22 cellular contexts compared by ENCODE assay signal in genomic region chr3:37824090-37824953, GRCh38. TPM values are rescaled to one million over a fixed set of nuclear protein-coding genes. Genes with fewer than 3 reads are reported as not detected.
DNase-seq lines count a peak whose midpoint lies in the region; ATAC-seq, FAIRE-seq and TF ChIP-seq lines count a peak whose summit lies in the region.
"Had no signal": no experiment of that assay in that cellular context is flagged by ENCODE, and none has a peak within 500 bp of the region (broad histone marks: within the 10 kb centered on the region; RNA-seq: fewer than 3 reads in every experiment).

No MANE protein-coding gene starts in this region.

- H3K4me1 ChIP-seq in K562 (replicated peaks in 1 of 2; ENCODE audit: control insufficient read depth in 2 of 2, insufficient read depth in 2 of 2, low read length in 2 of 2) (no peaks in the 10 kb centered on the region; a peak in 2 of 5 replicates), tibial artery (peaks cover 0 to 20% (median 7%) of the 10 kb centered on the region in 4 donors)
- H3K4me1 ChIP-seq: BLaER1 had no signal

- no TSS peak for BruUV-seq in K562 (replicated peaks; lab: Mats Ljungman, UMichigan)

- in situ Hi-C loops in SK-MEL-5 (cut with HindIII; ENCODE audit: low pct_unique_long_range_greater_than_20kb, low sequenced_read_pairs) = no loop called here
- in situ Hi-C loops in K562 (cut with MboI) = no loop called here

- no peak for TF ChIP-seq CTCF in K562 (IDR thresholded peaks at IDR 0.05 in 2 of 3, conservative IDR thresholded peaks at IDR 0.05 in 1 of 3; ENCODE audit: insufficient read depth in 2 of 3, low read depth in 1 of 3, low read length in 3 of 3)
- TF ChIP-seq CTCF in tibial artery (IDR thresholded peaks at IDR 0.05) = no peak

- H3K4me3 ChIP-seq in K562 = no peak overlapping the region
- no peak overlapping the region for H3K4me3 ChIP-seq in tibial artery
- H3K4me3 ChIP-seq: BLaER1, SK-N-MC had no signal

- H4K20me1 ChIP-seq in K562 (replicated peaks; ENCODE audit: control insufficient read depth, insufficient read depth, low read length) = no peaks in the 10 kb centered on the region
- H4K20me1 ChIP-seq: BLaER1 had no signal

- TF ChIP-seq RAD21 in K562 (CRISPR knock-in tag; conservative IDR thresholded peaks at IDR 0.05 in 1 of 2, IDR thresholded peaks at IDR 0.05 in 1 of 2) = peak in 1 of 2 experiments; percentile 32; a peak in 1 of 4 replicates

- H3K9ac ChIP-seq in K562 (ENCODE audit: insufficient read depth in 1 of 2, low read depth in 2 of 2, low read length in 2 of 2) = no peak overlapping the region
- H3K9ac ChIP-seq: BLaER1 had no signal

- H3K9me3 ChIP-seq in K562 (replicated peaks; ENCODE audit: control insufficient read depth, insufficient read depth, low read depth, low read length) (no peaks in the 10 kb centered on the region), tibial artery (no peaks in the 10 kb centered on the region)
- H3K9me3 ChIP-seq: BLaER1 had no signal

- DNase-seq in NAMALWA (ENCODE audit: low spot score) = peak; percentile 15
- peak; percentile 22 for DNase-seq in SK-MEL-5 (ENCODE audit: low read depth, low spot score)
- DNase-seq in K562 (ENCODE audit: extremely low read depth in 1 of 4, low spot score in 3 of 4) = peak in 1 of 4 experiments; percentile 56
- DNase-seq in tibial artery = no peak
- no peak for DNase-seq in COLO829 (ENCODE audit: low spot score)
- DNase-seq: ACHN; CD4-positive, alpha-beta T cell; HFFc6; KG1; NCI-H1694; NCI-H2081; NCI-H446; NCI-H526 treated with DMSO at 0.1 percent for 48 hours; T-helper 2 cell had no signal

- H3K36me3 ChIP-seq in K562 (ENCODE audit: control insufficient read depth, insufficient read depth, low read length) (no peaks in the 10 kb centered on the region), tibial artery (peaks cover 4 to 16% (median 11%) of the 10 kb centered on the region in 3 donors)
- H3K36me3 ChIP-seq: BLaER1 had no signal

- WGBS in K562 (ENCODE audit: insufficient coverage, low coverage, missing lambda C conversion rate) = 5% methylated on average over 9 of the region's 9 CpGs

- TF ChIP-seq POLR2A in K562 (conservative IDR thresholded peaks at IDR 0.05) = no peak

- no peak overlapping the region for H3K27ac ChIP-seq in K562 (ENCODE audit: extremely low read depth, low read depth, low read length)
- peak overlapping the region; percentile 2 to 16 for H3K27ac ChIP-seq in tibial artery
- H3K27ac ChIP-seq: BLaER1, HL-60, SK-N-MC had no signal

- intact Hi-C loops in K562 (cut with micrococcal nuclease) = no loop called here
- intact Hi-C loops in tibial artery (cut with DNase I; ENCODE audit: low total_unique reads) = no loop called here

- CTCF ChIA-PET in K562 (lab: Yijun Ruan, JAX; ENCODE audit: low intra/inter-chr PET ratio) = no interaction called here

- ATAC-seq in K562 = peak; percentile 85
- ATAC-seq in HG03039 (IDR thresholded peaks at IDR 0.05; ENCODE audit: unreplicated experiment) = no peak
- no peak for ATAC-seq in GM21447 (IDR thresholded peaks at IDR 0.05; ENCODE audit: unreplicated experiment)
- ATAC-seq: HepG2, Right ventricle myocardium inferior had no signal

- H2AFZ ChIP-seq in K562 (ENCODE audit: low read depth, low read length) = peak overlapping the region; percentile 28; the same call in 1 of the 2 replicates

- POLR2A ChIA-PET in K562 (lab: Yijun Ruan, JAX) = interaction anchor here (0.6 to 0.7 kb wide), 2 partner anchors 10 to 163 kb away, joined by 3 read pairs; no protein-coding TSS in a partner anchor

- H3K4me2 ChIP-seq in K562 (ENCODE audit: insufficient read depth, low read length) = no peak overlapping the region
- H3K4me2 ChIP-seq: BLaER1 had no signal

- H3K79me2 ChIP-seq in K562 (ENCODE audit: control insufficient read depth, insufficient read depth, low read length) = no peaks in the 10 kb centered on the region

- FAIRE-seq in K562 (lab: Jason Lieb, UNC) = peak; percentile 52
- FAIRE-seq: H54, HepG2 had no signal

- 0 out of 2 replicates have a peak, but pooled peaks have one; percentile 5 for TF ChIP-seq EP300 in K562 (IDR thresholded peaks at IDR 0.05; ENCODE audit: low read length)

- H3K27me3 ChIP-seq in K562 (ENCODE audit: control insufficient read depth in 2 of 2, insufficient read depth in 2 of 2, low read length in 2 of 2) = peaks cover 0 to 13% of the 10 kb centered on the region in 2 experiments; a peak in 3 of 5 replicates
- no peaks in the 10 kb centered on the region for H3K27me3 ChIP-seq in tibial artery
- H3K27me3 ChIP-seq: BLaER1 had no signal

- H3K9me1 ChIP-seq in K562 (ENCODE audit: control insufficient read depth, insufficient read depth, low read length) = no peaks in the 10 kb centered on the region

TF ChIP-seq in K562, 482 proteins besides CTCF, POLR2A, EP300 and RAD21 (continues in another document):
- peak; percentile 93 for TF ChIP-seq ZNF41 (CRISPR knock-in tag; conservative IDR thresholded peaks at IDR 0.05)
- TF ChIP-seq, protein P1, sequence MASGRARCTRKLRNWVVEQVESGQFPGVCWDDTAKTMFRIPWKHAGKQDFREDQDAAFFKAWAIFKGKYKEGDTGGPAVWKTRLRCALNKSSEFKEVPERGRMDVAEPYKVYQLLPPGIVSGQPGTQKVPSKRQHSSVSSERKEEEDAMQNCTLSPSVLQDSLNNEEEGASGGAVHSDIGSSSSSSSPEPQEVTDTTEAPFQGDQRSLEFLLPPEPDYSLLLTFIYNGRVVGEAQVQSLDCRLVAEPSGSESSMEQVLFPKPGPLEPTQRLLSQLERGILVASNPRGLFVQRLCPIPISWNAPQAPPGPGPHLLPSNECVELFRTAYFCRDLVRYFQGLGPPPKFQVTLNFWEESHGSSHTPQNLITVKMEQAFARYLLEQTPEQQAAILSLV (tag; IDR thresholded peaks at IDR 0.05) = peak; percentile 98

RNA-seq across cellular contexts. Expression of gene CTDSPL, which starts 37.4 kb away (rescaled TPM):
- 15.5 and 16.1 TPM in 2 replicates for total RNA-seq in SK-MEL-5 (2014; rRNA removed; shearing (Covaris generic))
- polyA plus RNA-seq in SK-MEL-5 (2015; cell fraction: cytosol; rRNA removed) = 17.4 and 17.9 TPM in 2 replicates
- polyA plus RNA-seq in SK-MEL-5 (2015; cell fraction: nucleus; rRNA removed) = 12.1 and 17.3 TPM in 2 replicates
- total RNA-seq in K562 (2011; cell fraction: chromatin; rRNA removed; ENCODE audit: low replicate concordance) = 6.2 and 9.3 TPM in 2 replicates
- 5.0 and 5.5 TPM in 2 replicates for total RNA-seq in K562 (2011; cell fraction: nucleolus; rRNA removed)
- total RNA-seq in K562 (2011; cell fraction: nucleoplasm; rRNA removed) = 7.6 and 10.7 TPM in 2 replicates
- total RNA-seq in K562 (2014; rRNA removed) (7.6 and 8.4 TPM in 2 replicates), K562 (2014; rRNA removed; fragmentation: Illumina TruSeq; extraction: Trizol) (12.0 and 12.6 TPM in 2 replicates), K562 (2015; rRNA removed; fragmentation: Illumina TruSeq; extraction: Trizol) (11.3 and 11.9 TPM in 2 replicates), K562 (2021) (17.9 and 19.5 TPM in 2 replicates)
- polyA plus RNA-seq in K562 (2011; rRNA removed) (10.5 and 19.3 TPM in 2 replicates), K562 (2014; fragmentation: Illumina TruSeq; extraction: Trizol) (14.2 and 14.4 TPM in 2 replicates), K562 (2014; fragmentation: Nextera tagmentation; extraction: Ambion mirVana) (1 to 10 TPM; 5.1 to 5.8 TPM), K562 (2014; rRNA removed) (8.8 and 8.9 TPM in 2 replicates)
- 10.3 and 11.4 TPM in 2 replicates for polyA plus RNA-seq in K562 (2011; cell fraction: cytosol; rRNA removed)
- 11.8 and 15.8 TPM in 2 replicates for polyA plus RNA-seq in K562 (2011; cell fraction: nucleus; rRNA removed)
- 17.8 and 20.7 TPM in 2 replicates for polyA plus RNA-seq in K562 (2012)
- 11.9 and 16.8 TPM in 2 replicates for polyA minus RNA-seq in K562 (2011; rRNA and poly(A)+ RNA removed)
- polyA minus RNA-seq in K562 (2011; cell fraction: cytosol; rRNA and poly(A)+ RNA removed) = 8.1 and 11.4 TPM in 2 replicates
- 2.3 and 3.8 TPM in 2 replicates for polyA minus RNA-seq in K562 (2011; cell fraction: nucleus; rRNA and poly(A)+ RNA removed)

Comparison
In these comparisons a context has a peak if more than half of its experiments do, and no peak if none do; other contexts are left out.
1. DNase-seq: peak in NAMALWA (single experiment) and SK-MEL-5 (single experiment); none in tibial artery (0 of 2) and COLO829 (single experiment).